ENCODE assay signal across 8 cellular contexts in the genomic region with DNA sequence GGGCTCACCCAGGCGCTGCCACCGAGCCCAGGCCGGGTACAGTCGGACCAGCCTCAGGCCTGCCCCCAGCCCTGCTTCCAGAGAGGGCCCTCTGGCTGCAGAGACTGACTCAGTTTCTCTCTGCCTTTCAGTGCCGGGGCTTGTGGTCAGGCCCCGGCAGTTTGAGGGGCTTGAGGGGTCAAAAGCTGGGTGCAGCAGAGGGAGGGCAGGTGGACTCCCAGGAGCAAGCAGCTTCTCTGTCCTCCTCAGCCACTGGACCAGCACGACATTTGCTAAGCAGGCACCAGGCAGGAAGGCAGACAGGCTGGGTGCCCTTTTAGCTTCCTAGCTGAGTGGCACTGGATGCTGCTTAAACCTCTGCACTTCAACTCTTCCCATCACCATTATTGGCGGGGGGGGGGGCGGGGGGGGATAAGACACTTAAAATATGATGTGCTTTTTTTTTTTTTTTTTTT.
DNase-seq lines count a peak whose midpoint lies in the region; ATAC-seq and TF ChIP-seq lines count a peak whose summit lies in the region.

No MANE protein-coding gene starts in this region.

- CTCF ChIA-PET in CD4-positive, alpha-beta T cell (lab: Charles Lee), result interaction anchor here (0.6 to 3.4 kb wide), 2 partner anchors 24 to 460 kb away, joined by 3 to 18 read pairs; partner anchors contain the start of gene SFR1

- no peaks in the 10 kb centered on the region for H3K27me3 Mint-ChIP-seq in CD4-positive, alpha-beta T cell
- no peaks in the 10 kb centered on the region for H3K27me3 Mint-ChIP-seq in effector memory CD8-positive, alpha-beta T cell

- H3K4me3 Mint-ChIP-seq in CD4-positive, alpha-beta T cell, result peak overlapping the region; percentile 92
- H3K4me3 Mint-ChIP-seq in effector memory CD8-positive, alpha-beta T cell, result peak overlapping the region; percentile 86 to 88

- TF ChIP-seq POLR2A in ovary (IDR thresholded peaks at IDR 0.05), result no peak

- peak overlapping the region; percentile 85 for H3K4me3 ChIP-seq in ovary

- H3K27me3 ChIP-seq in CD4-positive, alpha-beta T cell (ENCODE audit: control insufficient read depth, insufficient read depth, low read length), result no peaks in the 10 kb centered on the region
- H3K27me3 ChIP-seq in ovary, result no peaks in the 10 kb centered on the region

- H3K36me3 ChIP-seq in KOPT-K1 (ENCODE audit: insufficient read depth, low read length), result peaks cover 26% of the 10 kb centered on the region; the same call in 1 of the 2 replicates
- no peaks in the 10 kb centered on the region for H3K36me3 ChIP-seq in ovary

- no peak for TF ChIP-seq EP300 in ovary (IDR thresholded peaks at IDR 0.05)

- peaks cover 9% of the 10 kb centered on the region for H3K4me1 ChIP-seq in ovary (ENCODE audit: insufficient read depth)

- intact Hi-C loops in CD4-positive, alpha-beta T cell (cut with DNase I, micrococcal nuclease), result no loop called here
- intact Hi-C loops in ovary (cut with DNase I), result loop anchor here in 1 of 4 donors (10.0 kb wide), 1 partner anchor 47 kb away; no protein-coding TSS in a partner anchor
- intact Hi-C loops in left colon (cut with DNase I, micrococcal nuclease), result no loop called here

- H3K36me3 Mint-ChIP-seq in CD4-positive, alpha-beta T cell (ENCODE audit: low read depth), result no peaks in the 10 kb centered on the region
- H3K36me3 Mint-ChIP-seq in effector memory CD8-positive, alpha-beta T cell (ENCODE audit: insufficient read depth), result peaks cover 16% of the 10 kb centered on the region

- peaks cover 25% of the 10 kb centered on the region for H3K4me1 Mint-ChIP-seq in CD4-positive, alpha-beta T cell (ENCODE audit: low read depth)
- H3K4me1 Mint-ChIP-seq in effector memory CD8-positive, alpha-beta T cell (ENCODE audit: low read depth in 2 of 2), result peaks cover 18 to 21% of the 10 kb centered on the region in 2 donors

- no peak for ATAC-seq in CD4-positive, alpha-beta T cell (ENCODE audit: poor library complexity)
- ATAC-seq in effector memory CD8-positive, alpha-beta T cell (replicated peaks), result no peak
- ATAC-seq in left colon, result no peak

- no peaks in the 10 kb centered on the region for H3K9me3 ChIP-seq in CD4-positive, alpha-beta T cell (ENCODE audit: control insufficient read depth, low read length)
- H3K9me3 ChIP-seq in KOPT-K1 (ENCODE audit: insufficient read depth, low read length, poor library complexity, severe bottlenecking) (no peaks in the 10 kb centered on the region), ovary (no peaks in the 10 kb centered on the region)

- H3K9me3 Mint-ChIP-seq in CD4-positive, alpha-beta T cell, result no peaks in the 10 kb centered on the region
- H3K9me3 Mint-ChIP-seq in effector memory CD8-positive, alpha-beta T cell, result no peaks in the 10 kb centered on the region

- no peak for TF ChIP-seq CTCF in CD4-positive, alpha-beta T cell (IDR thresholded peaks at IDR 0.05)
- TF ChIP-seq CTCF in ovary (IDR thresholded peaks at IDR 0.05) (no peak), GM10266 (IDR thresholded peaks at IDR 0.05; ENCODE audit: control insufficient read depth, insufficient read depth, low read depth, missing control alignments) (no peak)

- 3 to 15% (median 5%) methylated on average over 9 of the region's 9 CpGs for WGBS in ovary, 3 donors

- POLR2A ChIA-PET in CD4-positive, alpha-beta T cell (lab: Charles Lee), result interaction anchor here (0.8 to 1.8 kb wide), 4 partner anchors 9 to 77 kb away, joined by 3 to 12 read pairs (median 5); no protein-coding TSS in a partner anchor

- peak overlapping the region; percentile 88 for H3K27ac Mint-ChIP-seq in CD4-positive, alpha-beta T cell
- peak overlapping the region in 1 of 2 donors; percentile 92 for H3K27ac Mint-ChIP-seq in effector memory CD8-positive, alpha-beta T cell

- no peak for DNase-seq in CD4-positive, alpha-beta T cell
- no peak for DNase-seq in effector memory CD8-positive, alpha-beta T cell
- DNase-seq in ovary, result no peak
- DNase-seq in left colon, result no peak
- DNase-seq in GM10266 (ENCODE audit: extremely low spot score), result no peak
- DNase-seq in mesenteric fat pad (ENCODE audit: low spot score), result no peak
- no peak for DNase-seq in amniotic stem cell (lab: John Stamatoyannopoulos, UW)

- peak overlapping the region; percentile 51 for H3K27ac ChIP-seq in CD4-positive, alpha-beta T cell (ENCODE audit: low read depth, low read length)
- H3K27ac ChIP-seq in KOPT-K1 (ENCODE audit: low read depth, low read length, poor library complexity, severe bottlenecking) (peak overlapping the region; percentile 81), ovary (peak overlapping the region; percentile 93 to 97)
